Comparison of ENCODE assay signal across 1 cellular context in genomic region chr5:489689-490080, GRCh38.
TF ChIP-seq lines count a peak whose summit lies in the region.

No MANE protein-coding gene starts in this region.

TF ChIP-seq in H1, 55 proteins besides CTCF, POLR2A, EP300 and RAD21:
- no peak for TF ChIP-seq HDAC6 (IDR thresholded peaks at IDR 0.05; ENCODE audit: low read depth, low read length)
- TF ChIP-seq JUN (IDR thresholded peaks at IDR 0.05; ENCODE audit: low read depth, low read length), result no peak
- no peak for TF ChIP-seq TAF7 (optimal IDR thresholded peaks at IDR 0.05; ENCODE audit: borderline replicate concordance, low read depth, low read length)
- no peak for TF ChIP-seq SP4 (IDR thresholded peaks at IDR 0.05; ENCODE audit: low read length)
- no peak for TF ChIP-seq GABPA (IDR thresholded peaks at IDR 0.05; ENCODE audit: borderline replicate concordance, insufficient read depth, low read length)
- TF ChIP-seq SAP30 (IDR thresholded peaks at IDR 0.05; ENCODE audit: insufficient read depth, insufficient replicate concordance, low read length), result no peak
- TF ChIP-seq BRCA1 (IDR thresholded peaks at IDR 0.05; ENCODE audit: low read depth, low read length), result no peak
- no peak for TF ChIP-seq KDM1A (IDR thresholded peaks at IDR 0.05; ENCODE audit: borderline replicate concordance, low read length)
- TF ChIP-seq NRF1 (IDR thresholded peaks at IDR 0.05; ENCODE audit: low read depth, low read length), result no peak
- TF ChIP-seq SP2 (IDR thresholded peaks at IDR 0.05; ENCODE audit: low read length), result no peak
- TF ChIP-seq, protein P1, sequence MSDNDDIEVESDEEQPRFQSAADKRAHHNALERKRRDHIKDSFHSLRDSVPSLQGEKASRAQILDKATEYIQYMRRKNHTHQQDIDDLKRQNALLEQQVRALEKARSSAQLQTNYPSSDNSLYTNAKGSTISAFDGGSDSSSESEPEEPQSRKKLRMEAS (IDR thresholded peaks at IDR 0.05), result no peak
- no peak for TF ChIP-seq CBX5 (IDR thresholded peaks at IDR 0.05; ENCODE audit: low read depth, low read length)
- no peak for TF ChIP-seq RXRA (IDR thresholded peaks at IDR 0.05; ENCODE audit: insufficient read depth, low read depth, low read length)
- no peak for TF ChIP-seq BACH1 (IDR thresholded peaks at IDR 0.05; ENCODE audit: low read length)
- TF ChIP-seq, protein P2, sequence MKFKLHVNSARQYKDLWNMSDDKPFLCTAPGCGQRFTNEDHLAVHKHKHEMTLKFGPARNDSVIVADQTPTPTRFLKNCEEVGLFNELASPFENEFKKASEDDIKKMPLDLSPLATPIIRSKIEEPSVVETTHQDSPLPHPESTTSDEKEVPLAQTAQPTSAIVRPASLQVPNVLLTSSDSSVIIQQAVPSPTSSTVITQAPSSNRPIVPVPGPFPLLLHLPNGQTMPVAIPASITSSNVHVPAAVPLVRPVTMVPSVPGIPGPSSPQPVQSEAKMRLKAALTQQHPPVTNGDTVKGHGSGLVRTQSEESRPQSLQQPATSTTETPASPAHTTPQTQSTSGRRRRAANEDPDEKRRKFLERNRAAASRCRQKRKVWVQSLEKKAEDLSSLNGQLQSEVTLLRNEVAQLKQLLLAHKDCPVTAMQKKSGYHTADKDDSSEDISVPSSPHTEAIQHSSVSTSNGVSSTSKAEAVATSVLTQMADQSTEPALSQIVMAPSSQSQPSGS (IDR thresholded peaks at IDR 0.05; ENCODE audit: low read length), result no peak
- no peak for TF ChIP-seq YY1 (IDR thresholded peaks at IDR 0.05; ENCODE audit: low read depth, low read length)
- TF ChIP-seq SUZ12 (IDR thresholded peaks at IDR 0.05; ENCODE audit: low read length), result no peak
- TF ChIP-seq HDAC2 (IDR thresholded peaks at IDR 0.05; ENCODE audit: borderline replicate concordance in 1 of 2, low read depth in 2 of 2, low read length in 2 of 2), result no peak
- TF ChIP-seq TBP (IDR thresholded peaks at IDR 0.05; ENCODE audit: low read depth, low read length), result no peak
- TF ChIP-seq, protein P3, sequence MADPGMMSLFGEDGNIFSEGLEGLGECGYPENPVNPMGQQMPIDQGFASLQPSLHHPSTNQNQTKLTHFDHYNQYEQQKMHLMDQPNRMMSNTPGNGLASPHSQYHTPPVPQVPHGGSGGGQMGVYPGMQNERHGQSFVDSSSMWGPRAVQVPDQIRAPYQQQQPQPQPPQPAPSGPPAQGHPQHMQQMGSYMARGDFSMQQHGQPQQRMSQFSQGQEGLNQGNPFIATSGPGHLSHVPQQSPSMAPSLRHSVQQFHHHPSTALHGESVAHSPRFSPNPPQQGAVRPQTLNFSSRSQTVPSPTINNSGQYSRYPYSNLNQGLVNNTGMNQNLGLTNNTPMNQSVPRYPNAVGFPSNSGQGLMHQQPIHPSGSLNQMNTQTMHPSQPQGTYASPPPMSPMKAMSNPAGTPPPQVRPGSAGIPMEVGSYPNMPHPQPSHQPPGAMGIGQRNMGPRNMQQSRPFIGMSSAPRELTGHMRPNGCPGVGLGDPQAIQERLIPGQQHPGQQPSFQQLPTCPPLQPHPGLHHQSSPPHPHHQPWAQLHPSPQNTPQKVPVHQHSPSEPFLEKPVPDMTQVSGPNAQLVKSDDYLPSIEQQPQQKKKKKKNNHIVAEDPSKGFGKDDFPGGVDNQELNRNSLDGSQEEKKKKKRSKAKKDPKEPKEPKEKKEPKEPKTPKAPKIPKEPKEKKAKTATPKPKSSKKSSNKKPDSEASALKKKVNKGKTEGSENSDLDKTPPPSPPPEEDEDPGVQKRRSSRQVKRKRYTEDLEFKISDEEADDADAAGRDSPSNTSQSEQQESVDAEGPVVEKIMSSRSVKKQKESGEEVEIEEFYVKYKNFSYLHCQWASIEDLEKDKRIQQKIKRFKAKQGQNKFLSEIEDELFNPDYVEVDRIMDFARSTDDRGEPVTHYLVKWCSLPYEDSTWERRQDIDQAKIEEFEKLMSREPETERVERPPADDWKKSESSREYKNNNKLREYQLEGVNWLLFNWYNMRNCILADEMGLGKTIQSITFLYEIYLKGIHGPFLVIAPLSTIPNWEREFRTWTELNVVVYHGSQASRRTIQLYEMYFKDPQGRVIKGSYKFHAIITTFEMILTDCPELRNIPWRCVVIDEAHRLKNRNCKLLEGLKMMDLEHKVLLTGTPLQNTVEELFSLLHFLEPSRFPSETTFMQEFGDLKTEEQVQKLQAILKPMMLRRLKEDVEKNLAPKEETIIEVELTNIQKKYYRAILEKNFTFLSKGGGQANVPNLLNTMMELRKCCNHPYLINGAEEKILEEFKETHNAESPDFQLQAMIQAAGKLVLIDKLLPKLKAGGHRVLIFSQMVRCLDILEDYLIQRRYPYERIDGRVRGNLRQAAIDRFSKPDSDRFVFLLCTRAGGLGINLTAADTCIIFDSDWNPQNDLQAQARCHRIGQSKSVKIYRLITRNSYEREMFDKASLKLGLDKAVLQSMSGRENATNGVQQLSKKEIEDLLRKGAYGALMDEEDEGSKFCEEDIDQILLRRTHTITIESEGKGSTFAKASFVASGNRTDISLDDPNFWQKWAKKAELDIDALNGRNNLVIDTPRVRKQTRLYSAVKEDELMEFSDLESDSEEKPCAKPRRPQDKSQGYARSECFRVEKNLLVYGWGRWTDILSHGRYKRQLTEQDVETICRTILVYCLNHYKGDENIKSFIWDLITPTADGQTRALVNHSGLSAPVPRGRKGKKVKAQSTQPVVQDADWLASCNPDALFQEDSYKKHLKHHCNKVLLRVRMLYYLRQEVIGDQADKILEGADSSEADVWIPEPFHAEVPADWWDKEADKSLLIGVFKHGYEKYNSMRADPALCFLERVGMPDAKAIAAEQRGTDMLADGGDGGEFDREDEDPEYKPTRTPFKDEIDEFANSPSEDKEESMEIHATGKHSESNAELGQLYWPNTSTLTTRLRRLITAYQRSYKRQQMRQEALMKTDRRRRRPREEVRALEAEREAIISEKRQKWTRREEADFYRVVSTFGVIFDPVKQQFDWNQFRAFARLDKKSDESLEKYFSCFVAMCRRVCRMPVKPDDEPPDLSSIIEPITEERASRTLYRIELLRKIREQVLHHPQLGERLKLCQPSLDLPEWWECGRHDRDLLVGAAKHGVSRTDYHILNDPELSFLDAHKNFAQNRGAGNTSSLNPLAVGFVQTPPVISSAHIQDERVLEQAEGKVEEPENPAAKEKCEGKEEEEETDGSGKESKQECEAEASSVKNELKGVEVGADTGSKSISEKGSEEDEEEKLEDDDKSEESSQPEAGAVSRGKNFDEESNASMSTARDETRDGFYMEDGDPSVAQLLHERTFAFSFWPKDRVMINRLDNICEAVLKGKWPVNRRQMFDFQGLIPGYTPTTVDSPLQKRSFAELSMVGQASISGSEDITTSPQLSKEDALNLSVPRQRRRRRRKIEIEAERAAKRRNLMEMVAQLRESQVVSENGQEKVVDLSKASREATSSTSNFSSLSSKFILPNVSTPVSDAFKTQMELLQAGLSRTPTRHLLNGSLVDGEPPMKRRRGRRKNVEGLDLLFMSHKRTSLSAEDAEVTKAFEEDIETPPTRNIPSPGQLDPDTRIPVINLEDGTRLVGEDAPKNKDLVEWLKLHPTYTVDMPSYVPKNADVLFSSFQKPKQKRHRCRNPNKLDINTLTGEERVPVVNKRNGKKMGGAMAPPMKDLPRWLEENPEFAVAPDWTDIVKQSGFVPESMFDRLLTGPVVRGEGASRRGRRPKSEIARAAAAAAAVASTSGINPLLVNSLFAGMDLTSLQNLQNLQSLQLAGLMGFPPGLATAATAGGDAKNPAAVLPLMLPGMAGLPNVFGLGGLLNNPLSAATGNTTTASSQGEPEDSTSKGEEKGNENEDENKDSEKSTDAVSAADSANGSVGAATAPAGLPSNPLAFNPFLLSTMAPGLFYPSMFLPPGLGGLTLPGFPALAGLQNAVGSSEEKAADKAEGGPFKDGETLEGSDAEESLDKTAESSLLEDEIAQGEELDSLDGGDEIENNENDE (IDR thresholded peaks at IDR 0.05; ENCODE audit: insufficient replicate concordance, low read length), result no peak
